In genomic region chr3:38608961-38609360, GRCh38 we compare ENCODE assay signal across 34 cellular contexts. TPM values are rescaled to one million over a fixed set of nuclear protein-coding genes. Genes with fewer than 3 reads are reported as not detected.
"Had no signal": no experiment of that assay in that cellular context is flagged by ENCODE, and none has a peak within 500 bp of the region (broad histone marks: within the 10 kb centered on the region; RNA-seq: fewer than 3 reads in every experiment).

No MANE protein-coding gene starts in this region.

- H2AFZ ChIP-seq: PC-9 had no signal

- H3K4me1 ChIP-seq: ascending aorta had no signal

- ATAC-seq: activated CD8-positive, alpha-beta memory T cell treated with anti-CD3 and anti-CD28 coated beads, Interleukin-2, amount 10 ng/mL, durations not matched to agents 7 days and 5 days had no signal

- DNase-seq: activated CD4-positive, alpha-beta memory T cell treated with anti-CD3 and anti-CD28 coated beads, Interleukin-2, amount 10 ng/mL, durations not matched to agents 7 days and 5 days; activated CD4-positive, alpha-beta T cell treated with anti-CD3 and anti-CD28 coated beads for 1 hour; activated CD4-positive, alpha-beta T cell treated with anti-CD3 and anti-CD28 coated beads for 48 hours; activated CD4-positive, CD25-positive, alpha-beta regulatory T cell; activated CD8-positive, alpha-beta memory T cell treated with anti-CD3 and anti-CD28 coated beads for 24 hours; activated CD8-positive, alpha-beta memory T cell treated with anti-CD3 and anti-CD28 coated beads, Interleukin-2, amount 10 ng/mL, durations not matched to agents 7 days and 5 days; activated CD8-positive, alpha-beta memory T cell treated with anti-CD3 and anti-CD28 coated beads, Interleukin-2, amount 50 U/mL, for 48 hours; activated gamma-delta T cell; activated naive CD4-positive, alpha-beta T cell treated with Interleukin-2 at 50 U/mL for 16 hours; activated T-cell treated with anti-CD3 and anti-CD28 coated beads, Interleukin-2, amount 50 U/mL, for 48 hours; amygdala; Kasumi-1; KG1; MM.1S; MV-4-11; NCI-H1092; NCI-H1417; NCI-H146; NCI-H187; NCI-H2029 treated with DMSO at 0.1 percent for 48 hours; NCI-H2107; NCI-H2171; NCI-H510A; NCI-H526; NCI-H748 treated with DMSO at 0.1 percent for 48 hours; NK-92 treated with Interleukin-12 subunit alpha and Interleukin-12 subunit beta, amount 100 ng/mL, for 24 hours; PC-9; Right ventricle myocardium superior; SW 1271; T1000; WERI-Rb-1 had no signal

- H3K27ac ChIP-seq: ascending aorta, cardiac muscle cell, PC-9, WERI-Rb-1 had no signal

- H3K4me3 ChIP-seq: ascending aorta, cardiac muscle cell, PC-9 had no signal

- H3K27me3 ChIP-seq: ascending aorta had no signal

- H3K4me2 ChIP-seq: PC-9 had no signal

- H3K9me3 ChIP-seq: ascending aorta had no signal

- H3K36me3 ChIP-seq: ascending aorta, cardiac muscle cell, WERI-Rb-1 had no signal

RNA-seq across cellular contexts. Expression of gene SCN5A, which starts 40.5 kb away (rescaled TPM):
- total RNA-seq: activated CD8-positive, alpha-beta memory T cell treated with anti-CD3 and anti-CD28 coated beads, Interleukin-2, amount 10 ng/mL, durations not matched to agents 7 days and 5 days; T-helper 1 cell treated with Interleukin-12 subunit alpha and Interleukin-12 subunit beta and Interleukin-4 antibody, amounts not matched to agents 30 ng/mL and 1 ng/mL, for 36 hours had no signal
